In genomic region chr17:47751471-47751870, GRCh38 we compare ENCODE assay signal across 33 cellular contexts. TPM values are rescaled to one million over a fixed set of nuclear protein-coding genes. Genes with fewer than 3 reads are reported as not detected.
"Had no signal": no experiment of that assay in that cellular context is flagged by ENCODE, and none has a peak within 500 bp of the region (broad histone marks: within the 10 kb centered on the region; RNA-seq: fewer than 3 reads in every experiment).

No MANE protein-coding gene starts in this region.

- H3K79me2 ChIP-seq: hepatocyte had no signal

- H3K27me3 Mint-ChIP-seq: activated CD8-positive, alpha-beta T cell treated with anti-CD3 and anti-CD28 coated beads for 36 hours; activated naive CD4-positive, alpha-beta T cell treated with anti-CD3 and anti-CD28 coated beads, Interleukin-2, amount 50 U/mL, for 24 hours; activated naive CD8-positive, alpha-beta T cell treated with anti-CD3 and anti-CD28 coated beads, Interleukin-2, amount 50 U/mL, for 24 hours; activated T-helper 17 cell treated with anti-CD3 and anti-CD28 coated beads, Interleukin-2, amount 50 U/mL, for 72 hours had no signal

- H3K4me2 ChIP-seq: hepatocyte had no signal

- ATAC-seq: activated CD8-positive, alpha-beta T cell treated with anti-CD3 and anti-CD28 coated beads for 36 hours; activated naive CD8-positive, alpha-beta T cell treated with anti-CD3 and anti-CD28 coated beads, Interleukin-2, amount 50 U/mL, for 24 hours; activated T-cell treated with anti-CD3 and anti-CD28 coated beads, Interleukin-2, amount 50 U/mL, for 4 hours; activated T-helper 17 cell treated with anti-CD3 and anti-CD28 coated beads, Interleukin-2, amount 50 U/mL, for 72 hours; body of pancreas; gastroesophageal sphincter; heart right ventricle; WTC11 had no signal

- DNase-seq: activated CD4-positive, alpha-beta T cell treated with anti-CD3 and anti-CD28 coated beads for 48 hours; activated CD4-positive, alpha-beta T cell treated with anti-CD3 and anti-CD28 coated beads, Interleukin-2, amount 50 U/mL, for 1 hour; activated CD4-positive, alpha-beta T cell treated with anti-CD3 and anti-CD28 coated beads, Interleukin-2, amount 50 U/mL, for 48 hours; activated CD8-positive, alpha-beta memory T cell treated with anti-CD3 and anti-CD28 coated beads for 24 hours; activated CD8-positive, alpha-beta T cell treated with anti-CD3 and anti-CD28 coated beads for 36 hours; activated effector memory CD4-positive, alpha-beta T cell treated with anti-CD3 and anti-CD28 coated beads, Interleukin-2, amount 50 U/mL, for 16 hours; activated naive CD4-positive, alpha-beta T cell treated with anti-CD3 and anti-CD28 coated beads for 36 hours; activated naive CD8-positive, alpha-beta T cell treated with anti-CD3 and anti-CD28 coated beads for 36 hours; activated naive CD8-positive, alpha-beta T cell treated with anti-CD3 and anti-CD28 coated beads, Interleukin-2, amount 50 U/mL, for 24 hours; activated T-cell treated with anti-CD3 and anti-CD28 coated beads, Interleukin-2, amount 50 U/mL, for 4 hours; adrenal gland; amygdala; aorta; body of pancreas; central memory CD4-positive, alpha-beta T cell; dorsolateral prefrontal cortex; effector memory CD4-positive, alpha-beta T cell; erythroblast; foreskin melanocyte; heart right ventricle; T-helper 2 cell had no signal

- H3K9me3 ChIP-seq: adrenal gland, body of pancreas had no signal

- H3K27ac ChIP-seq: adrenal gland, body of pancreas, breast epithelium, cardiac muscle cell, coronary artery, dorsolateral prefrontal cortex, esophagus muscularis mucosa, gastroesophageal sphincter, heart right ventricle, hepatocyte, VCaP had no signal

- H3K4me3 ChIP-seq: adrenal gland, body of pancreas, breast epithelium, cardiac muscle cell, coronary artery, dorsolateral prefrontal cortex, esophagus muscularis mucosa, gastroesophageal sphincter, heart right ventricle, hepatocyte had no signal

- H2AFZ ChIP-seq: hepatocyte had no signal

- H3K36me3 ChIP-seq: adrenal gland, breast epithelium, cardiac muscle cell, esophagus muscularis mucosa, gastroesophageal sphincter, heart right ventricle had no signal

- H3K4me1 Mint-ChIP-seq: activated naive CD4-positive, alpha-beta T cell treated with anti-CD3 and anti-CD28 coated beads, Interleukin-2, amount 50 U/mL, for 24 hours; activated naive CD8-positive, alpha-beta T cell treated with anti-CD3 and anti-CD28 coated beads, Interleukin-2, amount 50 U/mL, for 24 hours; activated T-helper 17 cell treated with anti-CD3 and anti-CD28 coated beads, Interleukin-2, amount 50 U/mL, for 72 hours; WTC11 had no signal

- H3K4me1 ChIP-seq: adrenal gland, body of pancreas, breast epithelium, esophagus muscularis mucosa, gastroesophageal sphincter, heart right ventricle had no signal

- H3K4me3 Mint-ChIP-seq: activated CD8-positive, alpha-beta T cell treated with anti-CD3 and anti-CD28 coated beads for 36 hours; activated naive CD4-positive, alpha-beta T cell treated with anti-CD3 and anti-CD28 coated beads for 36 hours; activated naive CD4-positive, alpha-beta T cell treated with anti-CD3 and anti-CD28 coated beads, Interleukin-2, amount 50 U/mL, for 24 hours; activated naive CD8-positive, alpha-beta T cell treated with anti-CD3 and anti-CD28 coated beads for 36 hours; activated naive CD8-positive, alpha-beta T cell treated with anti-CD3 and anti-CD28 coated beads, Interleukin-2, amount 50 U/mL, for 24 hours; activated T-cell treated with anti-CD3 and anti-CD28 coated beads, Interleukin-2, amount 50 U/mL, for 4 hours; activated T-helper 17 cell treated with anti-CD3 and anti-CD28 coated beads, Interleukin-2, amount 50 U/mL, for 72 hours; dendritic cell treated with granulocyte-macrophage colony-stimulating factor and Interleukin-4, amounts not matched to agents 40 ng/mL and 50 ng/mL, for 4 days; WTC11 had no signal

- H3K36me3 Mint-ChIP-seq: WTC11 had no signal

- H3K27ac Mint-ChIP-seq: activated CD8-positive, alpha-beta T cell treated with anti-CD3 and anti-CD28 coated beads for 36 hours; activated naive CD4-positive, alpha-beta T cell treated with anti-CD3 and anti-CD28 coated beads for 36 hours; activated naive CD8-positive, alpha-beta T cell treated with anti-CD3 and anti-CD28 coated beads for 36 hours; activated naive CD8-positive, alpha-beta T cell treated with anti-CD3 and anti-CD28 coated beads, Interleukin-2, amount 50 U/mL, for 24 hours; activated T-helper 17 cell treated with anti-CD3 and anti-CD28 coated beads, Interleukin-2, amount 50 U/mL, for 72 hours; dendritic cell treated with granulocyte-macrophage colony-stimulating factor and Interleukin-4, amounts not matched to agents 40 ng/mL and 50 ng/mL, for 4 days; WTC11 had no signal

- H3K9me3 Mint-ChIP-seq: activated naive CD4-positive, alpha-beta T cell treated with anti-CD3 and anti-CD28 coated beads, Interleukin-2, amount 50 U/mL, for 24 hours; activated T-cell treated with anti-CD3 and anti-CD28 coated beads, Interleukin-2, amount 50 U/mL, for 4 hours; activated T-helper 17 cell treated with anti-CD3 and anti-CD28 coated beads, Interleukin-2, amount 50 U/mL, for 72 hours; dendritic cell treated with granulocyte-macrophage colony-stimulating factor and Interleukin-4, amounts not matched to agents 40 ng/mL and 50 ng/mL, for 4 days had no signal

RNA-seq across cellular contexts. Expression of gene TBX21, which starts 18.4 kb away (rescaled TPM):
- total RNA-seq: glomerular endothelial cell, hepatocyte had no signal
- polyA plus RNA-seq: aorta, hepatocyte had no signal
